ENCODE assay signal across 9 cellular contexts in genomic region chr18:48408727-48409590, GRCh38. TPM values are rescaled to one million over a fixed set of nuclear protein-coding genes. Genes with fewer than 3 reads are reported as not detected.
A peak's percentile ranks its signal among the peaks of the same experiment; 100 is the strongest.
DNase-seq lines count a peak whose midpoint lies in the region; ATAC-seq and TF ChIP-seq lines count a peak whose summit lies in the region.
"Had no signal": no experiment of that assay in that cellular context is flagged by ENCODE, and none has a peak within 500 bp of the region (broad histone marks: within the 10 kb centered on the region; RNA-seq: fewer than 3 reads in every experiment).

TSS of gene ZBTB7C (minus strand) at chr18:48409383.

- H3K4me1 ChIP-seq in iPS-18a (ENCODE audit: control insufficient read depth, low read depth, low read length): peaks cover 10% of the 10 kb centered on the region
- peaks cover 0 to 21% (median 19%) of the 10 kb centered on the region in 4 donors for H3K4me1 ChIP-seq in sigmoid colon

- TF ChIP-seq CTCF in sigmoid colon (IDR thresholded peaks at IDR 0.05): no peak

- no peak for TF ChIP-seq EP300 in sigmoid colon (IDR thresholded peaks at IDR 0.05)

- H3K27ac ChIP-seq in iPS-18a (ENCODE audit: low read length) (no peak within 1 kb of the TSS), sigmoid colon (peak within 1 kb of the TSS; percentile 55 to 93 (median 80))

- no peak within 1 kb of the TSS for H3K9ac ChIP-seq in iPS-18a (ENCODE audit: low read length)

- H3K27me3 ChIP-seq in iPS-18a (ENCODE audit: control insufficient read depth, insufficient read depth, low read length) (peaks cover 61% of the 10 kb centered on the region), sigmoid colon (peaks cover 0 to 81% (median 23%) of the 10 kb centered on the region in 3 donors)

- H3K4me3 ChIP-seq in iPS-18a (ENCODE audit: low read length): peak within 1 kb of the TSS; percentile 78
- peak within 1 kb of the TSS; percentile 65 to 80 (median 76) for H3K4me3 ChIP-seq in sigmoid colon

- DNase-seq in AG20443 (ENCODE audit: low spot score): peak; percentile 73
- peak; percentile 74 for DNase-seq in NCI-H2227 (lab: John Stamatoyannopoulos, UW; ENCODE audit: unreplicated experiment)
- DNase-seq in astrocyte of the hippocampus (ENCODE audit: low read depth, low spot score): peak; percentile 67
- DNase-seq in sigmoid colon: no peak
- DNase-seq in activated gamma-delta T cell treated with Interleukin-2 at 50 U/mL for 16 hours: no peak

- ATAC-seq in GM18867 (IDR thresholded peaks at IDR 0.05; ENCODE audit: unreplicated experiment) (peak; percentile 26), HG02571 (IDR thresholded peaks at IDR 0.05; ENCODE audit: unreplicated experiment) (no peak)

- H3K9me3 ChIP-seq in iPS-18a (ENCODE audit: control insufficient read depth, low read depth, low read length) (no peaks in the 10 kb centered on the region), sigmoid colon (no peaks in the 10 kb centered on the region)

- 1% methylated on average over 136 of the region's 136 CpGs for WGBS in sigmoid colon, 2 donors

- no peak for TF ChIP-seq POLR2A in sigmoid colon (IDR thresholded peaks at IDR 0.05)

- intact Hi-C loops in sigmoid colon (cut with DNase I): no loop called here

- H3K36me3 ChIP-seq in iPS-18a (ENCODE audit: control insufficient read depth, low read depth, low read length): no peaks in the 10 kb centered on the region
- no peaks in the 10 kb centered on the region for H3K36me3 ChIP-seq in sigmoid colon

RNA-seq across cellular contexts. Expression of gene ZBTB7C, which starts in this region (rescaled TPM):
- 1 to 10 TPM in 1 of 4 donors, under 1 TPM in 3; 0.41 to 1.7 (median 0.60) TPM for total RNA-seq in sigmoid colon
- 10 to 100 TPM; 16.9 to 18.6 (median 18.5) TPM for polyA plus RNA-seq in sigmoid colon
- total RNA-seq: pulmonary artery endothelial cell had no signal

Comparison
In these comparisons a context has a peak if more than half of its experiments do, and no peak if none do; other contexts are left out.
1. DNase-seq: peak in AG20443 (single experiment), NCI-H2227 (single experiment) and astrocyte of the hippocampus (single experiment); none in sigmoid colon (single experiment) and activated gamma-delta T cell treated with Interleukin-2 at 50 U/mL for 16 hours (single experiment).